ENCODE assay signal across 8 cellular contexts in the genomic region with DNA sequence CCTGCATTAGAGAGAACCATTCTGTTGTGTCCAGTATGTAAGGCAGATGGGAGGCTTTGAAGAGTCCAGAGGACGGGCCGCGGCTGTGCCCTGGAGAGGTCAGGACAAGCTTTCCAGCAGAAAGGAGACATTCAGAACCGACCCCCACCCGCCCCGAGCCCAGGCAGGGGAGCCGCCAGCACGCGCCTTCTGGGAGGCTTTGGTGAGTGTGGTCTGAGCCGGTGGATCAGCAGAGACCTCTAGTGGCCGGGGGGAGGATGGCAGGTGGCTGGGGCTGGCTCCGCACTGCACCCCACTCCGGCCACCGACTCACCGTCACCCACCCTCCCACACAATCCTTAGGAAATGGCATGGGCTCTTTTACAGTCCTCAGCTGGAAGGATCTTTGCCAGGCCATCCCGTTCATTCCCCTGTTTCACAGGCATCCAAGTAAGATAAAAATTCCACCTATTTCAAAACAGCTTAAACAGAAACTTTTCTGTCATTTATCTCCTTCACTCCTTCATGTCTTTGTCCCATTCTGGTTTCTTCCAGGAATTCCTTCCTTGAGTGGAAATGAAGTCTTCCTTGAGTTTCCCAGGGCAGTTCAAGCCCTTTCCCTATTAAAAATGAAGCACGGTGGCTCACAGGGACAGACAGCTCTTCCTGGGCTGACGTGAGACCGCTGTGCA.
DNase-seq lines count a peak whose midpoint lies in the region; ATAC-seq and TF ChIP-seq lines count a peak whose summit lies in the region.

No MANE protein-coding gene starts in this region.

- no peak overlapping the region for H3K27ac ChIP-seq in naive thymus-derived CD4-positive, alpha-beta T cell (ENCODE audit: low read depth, low read length)

- CTCF ChIA-PET in naive thymus-derived CD4-positive, alpha-beta T cell (lab: Charles Lee), result interaction anchor here (0.6 to 1.5 kb wide), 4 partner anchors 22 to 444 kb away, joined by 3 to 4 read pairs (median 3); no protein-coding TSS in a partner anchor

- peaks cover 0 to 10% (median 6%) of the 10 kb centered on the region in 7 donors for H3K4me1 Mint-ChIP-seq in naive thymus-derived CD4-positive, alpha-beta T cell
- H3K4me1 Mint-ChIP-seq in stimulated activated memory B cell treated with anti-CD40 and anti-IgM and Interleukin-4, amounts not matched to agents 10 μg/mL and 1 μg/mL and 100 μg/mL, for 72 hours, result peaks cover 10% of the 10 kb centered on the region

- no peaks in the 10 kb centered on the region for H3K36me3 Mint-ChIP-seq in naive thymus-derived CD4-positive, alpha-beta T cell
- H3K36me3 Mint-ChIP-seq in stimulated activated memory B cell treated with anti-CD40 and anti-IgM and Interleukin-4, amounts not matched to agents 10 μg/mL and 1 μg/mL and 100 μg/mL, for 72 hours, result no peaks in the 10 kb centered on the region

- peaks cover 41 to 68% (median 57%) of the 10 kb centered on the region in 5 donors for H3K27me3 Mint-ChIP-seq in naive thymus-derived CD4-positive, alpha-beta T cell
- peaks cover 80% of the 10 kb centered on the region for H3K27me3 Mint-ChIP-seq in stimulated activated memory B cell treated with anti-CD40 and anti-IgM and Interleukin-4, amounts not matched to agents 10 μg/mL and 1 μg/mL and 100 μg/mL, for 72 hours

- H3K9me3 Mint-ChIP-seq in naive thymus-derived CD4-positive, alpha-beta T cell, result peaks cover 0 to 2% (median 0%) of the 10 kb centered on the region in 11 donors
- no peaks in the 10 kb centered on the region for H3K9me3 Mint-ChIP-seq in stimulated activated memory B cell treated with anti-CD40 and anti-IgM and Interleukin-4, amounts not matched to agents 10 μg/mL and 1 μg/mL and 100 μg/mL, for 72 hours

- peaks cover 0 to 4% of the 10 kb centered on the region in 2 donors for H3K27me3 ChIP-seq in naive thymus-derived CD4-positive, alpha-beta T cell (ENCODE audit: control insufficient read depth in 2 of 2, insufficient read depth in 2 of 2, low read length in 2 of 2)

- DNase-seq in SIG-M5 treated with dmso at 0.1 percent for 504 hours (lab: John Stamatoyannopoulos, UW; ENCODE audit: unreplicated experiment), result peak; percentile 9
- no peak for DNase-seq in SIG-M5 (lab: John Stamatoyannopoulos, UW)
- peak; percentile 39 for DNase-seq in NOMO-1 treated with dmso at 0.1 percent for 144 hours (lab: John Stamatoyannopoulos, UW; ENCODE audit: unreplicated experiment)
- DNase-seq in activated CD8-positive, alpha-beta memory T cell treated with anti-CD3 and anti-CD28 coated beads, Interleukin-2, amount 50 U/mL, for 48 hours, result peak; percentile 89
- peak; percentile 50 for DNase-seq in epithelial cell of esophagus (ENCODE audit: low read depth)
- peak; percentile 15 to 75 (median 51) for DNase-seq in naive thymus-derived CD4-positive, alpha-beta T cell

- intact Hi-C loops in naive thymus-derived CD4-positive, alpha-beta T cell (cut with micrococcal nuclease), result loop anchor here (1.0 to 10.0 kb wide), 4 partner anchors 241 to 467 kb away; a partner anchor contains a TSS

- no peaks in the 10 kb centered on the region for H3K4me1 ChIP-seq in naive thymus-derived CD4-positive, alpha-beta T cell (ENCODE audit: control insufficient read depth in 2 of 2, insufficient read depth in 2 of 2, low read length in 2 of 2)

- H3K27ac Mint-ChIP-seq in naive thymus-derived CD4-positive, alpha-beta T cell, result no peak overlapping the region
- H3K27ac Mint-ChIP-seq in stimulated activated memory B cell treated with anti-CD40 and anti-IgM and Interleukin-4, amounts not matched to agents 10 μg/mL and 1 μg/mL and 100 μg/mL, for 72 hours, result no peak overlapping the region

- peak overlapping the region in 6 of 10 donors; percentile 7 to 26 (median 20) for H3K4me3 Mint-ChIP-seq in naive thymus-derived CD4-positive, alpha-beta T cell
- no peak overlapping the region for H3K4me3 Mint-ChIP-seq in stimulated activated memory B cell treated with anti-CD40 and anti-IgM and Interleukin-4, amounts not matched to agents 10 μg/mL and 1 μg/mL and 100 μg/mL, for 72 hours

- peak; percentile 90 for ATAC-seq in HG03064 (IDR thresholded peaks at IDR 0.05; ENCODE audit: low read depth, unreplicated experiment)
- peak; percentile 91 for ATAC-seq in naive thymus-derived CD4-positive, alpha-beta T cell
- ATAC-seq in stimulated activated memory B cell treated with anti-CD40 and anti-IgM and Interleukin-4, amounts not matched to agents 10 μg/mL and 1 μg/mL and 100 μg/mL, for 72 hours, result peak; percentile 77

- no peaks in the 10 kb centered on the region for H3K9me3 ChIP-seq in naive thymus-derived CD4-positive, alpha-beta T cell (ENCODE audit: control insufficient read depth in 2 of 3, low read length in 3 of 3)

- no peaks in the 10 kb centered on the region for H3K36me3 ChIP-seq in naive thymus-derived CD4-positive, alpha-beta T cell (ENCODE audit: control insufficient read depth in 2 of 3, insufficient read depth in 3 of 3, low read length in 3 of 3)

- H3K4me3 ChIP-seq in epithelial cell of esophagus (ENCODE audit: low read length), result no peak overlapping the region
- no peak overlapping the region for H3K4me3 ChIP-seq in naive thymus-derived CD4-positive, alpha-beta T cell (ENCODE audit: low read length)

- peak; percentile 92 for TF ChIP-seq CTCF in epithelial cell of esophagus (IDR thresholded peaks at IDR 0.05; ENCODE audit: insufficient read depth, low read depth, low read length, missing control alignments)

- POLR2A ChIA-PET in naive thymus-derived CD4-positive, alpha-beta T cell (lab: Charles Lee), result no interaction called here
